8 cellular contexts compared by ENCODE assay signal in the genomic region with DNA sequence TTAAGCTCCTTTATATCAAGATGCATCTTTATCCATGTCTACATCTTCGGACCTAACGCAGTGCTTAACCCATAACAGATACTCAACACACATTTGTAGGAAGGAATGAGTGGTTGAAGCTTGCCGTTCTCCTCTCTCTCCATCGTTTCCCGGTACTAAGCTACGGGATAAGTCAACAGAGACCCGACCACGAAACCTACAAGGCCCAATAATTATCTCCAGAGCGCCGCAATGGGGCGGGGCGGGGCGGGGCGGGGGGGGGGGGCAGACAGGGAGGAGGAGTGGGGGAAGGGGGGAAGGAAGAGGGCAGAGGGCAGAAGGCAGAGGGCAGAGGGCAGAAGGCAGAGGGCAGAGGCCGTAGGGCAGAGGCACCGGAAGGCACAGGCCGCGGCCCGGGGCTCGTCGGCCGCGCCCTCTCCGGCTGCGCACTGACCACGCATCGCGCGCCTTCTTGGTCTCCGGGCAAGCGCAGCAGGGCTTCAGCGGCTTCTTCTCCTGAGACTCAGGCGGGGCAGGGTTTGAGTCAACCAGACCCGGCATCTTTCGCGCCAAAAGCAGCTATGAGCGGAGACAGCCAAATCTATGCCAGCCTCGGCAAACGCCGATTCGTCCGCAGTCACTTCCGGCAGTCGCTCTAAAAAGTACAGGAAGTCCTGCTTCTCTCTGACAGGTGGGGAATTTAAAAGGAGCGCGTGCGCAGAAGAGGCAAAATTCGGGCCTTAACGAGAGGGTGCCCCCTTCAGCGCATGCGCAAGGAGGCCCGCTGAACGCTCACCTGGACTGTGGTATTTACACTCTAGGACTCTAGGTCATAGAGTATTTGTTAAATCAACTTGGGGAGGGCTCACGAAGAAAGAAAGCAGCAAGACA.
DNase-seq lines count a peak whose midpoint lies in the region; ATAC-seq lines count a peak whose summit lies in the region.

A gene with protein sequence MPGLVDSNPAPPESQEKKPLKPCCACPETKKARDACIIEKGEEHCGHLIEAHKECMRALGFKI (minus strand): TSS at position 636 of the 870 bp plus-strand sequence. CDS start 96 bp downstream, at position 540.

- ATAC-seq in GM19023 (IDR thresholded peaks at IDR 0.05; ENCODE audit: unreplicated experiment) (peak; percentile 89), HG03280 (IDR thresholded peaks at IDR 0.05; ENCODE audit: unreplicated experiment) (peak; percentile 90)

- DNase-seq in AG08395 (ENCODE audit: low spot score) (peak; percentile 98), NCI-H345 treated with DMSO at 0.1 percent for 48 hours (lab: John Stamatoyannopoulos, UW; ENCODE audit: unreplicated experiment) (peak; percentile 77), iris pigment epithelial cell (ENCODE audit: low read depth) (peak; percentile 94)
- peak; percentile 85 to 90 (median 88) for DNase-seq in activated CD4-positive, CD25-positive, alpha-beta regulatory T cell (lab: John Stamatoyannopoulos, UW)
- DNase-seq in central memory CD4-positive, alpha-beta T cell: peak; percentile 98
- peak; percentile 89 to 90 for DNase-seq in stimulated activated CD4-positive, alpha-beta T cell treated with anti-CD3 and anti-CD28 coated beads, Interleukin-12 subunit alpha, Interleukin-12 subunit beta, amount 100 ng/mL, for 24 hours (ENCODE audit: low read depth in 2 of 2)

Comparison
In these comparisons a context has a peak if more than half of its experiments do, and no peak if none do; other contexts are left out.
1. Peak in every context shown above with its lines: DNase-seq and ATAC-seq.